In the genomic region with DNA sequence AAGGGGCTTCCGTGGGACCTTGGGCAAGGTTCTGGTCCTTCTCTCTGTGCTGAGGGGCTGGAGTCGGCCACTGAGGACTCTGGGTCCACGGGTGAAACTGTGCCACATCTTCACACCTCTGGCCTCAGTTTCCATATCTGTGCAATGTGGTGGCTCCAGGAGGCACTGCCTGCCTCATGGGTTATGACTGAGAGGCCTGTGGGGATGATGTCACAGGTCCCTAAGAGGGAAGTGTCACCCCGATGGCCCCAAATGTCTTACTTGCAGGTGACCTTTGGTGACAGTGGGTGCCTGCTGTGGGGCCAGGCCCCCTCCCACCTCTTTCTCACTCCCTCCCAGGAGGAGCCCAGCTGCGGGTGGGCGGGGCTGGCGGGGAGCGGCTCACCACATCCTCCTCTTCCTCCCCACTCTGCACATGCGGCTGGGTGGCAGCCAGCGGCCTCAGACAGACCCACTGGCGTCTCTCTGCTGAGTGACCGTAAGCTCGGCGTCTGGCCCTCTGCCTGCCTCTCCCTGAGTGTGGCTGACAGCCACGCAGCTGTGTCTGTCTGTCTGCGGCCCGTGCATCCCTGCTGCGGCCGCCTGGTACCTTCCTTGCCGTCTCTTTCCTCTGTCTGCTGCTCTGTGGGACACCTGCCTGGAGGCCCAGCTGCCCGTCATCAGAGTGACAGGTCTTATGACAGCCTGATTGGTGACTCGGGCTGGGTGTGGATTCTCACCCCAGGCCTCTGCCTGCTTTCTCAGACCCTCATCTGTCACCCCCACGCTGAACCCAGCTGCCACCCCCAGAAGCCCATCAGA, we compare ENCODE assay signal across 9 cellular contexts. TPM values are rescaled to one million over a fixed set of nuclear protein-coding genes. Genes with fewer than 3 reads are reported as not detected.
DNase-seq lines count a peak whose midpoint lies in the region; ATAC-seq and TF ChIP-seq lines count a peak whose summit lies in the region.
"Had no signal": no experiment of that assay in that cellular context is flagged by ENCODE, and none has a peak within 500 bp of the region (broad histone marks: within the 10 kb centered on the region; RNA-seq: fewer than 3 reads in every experiment).

Gene IL21R (plus strand): TSS at position 407 of the 801 bp plus-strand sequence. CDS start 27,898 bp downstream, outside the sequence.

- peak; percentile 66 for ATAC-seq in GM18498 (IDR thresholded peaks at IDR 0.05; ENCODE audit: unreplicated experiment)
- ATAC-seq in HG02571 (IDR thresholded peaks at IDR 0.05; ENCODE audit: unreplicated experiment) = peak; percentile 47
- peak; percentile 78 for ATAC-seq in effector memory CD8-positive, alpha-beta T cell (replicated peaks)
- ATAC-seq in psoas muscle = peak; percentile 46 to 81 (median 53)

- no peaks in the 10 kb centered on the region for H3K27me3 Mint-ChIP-seq in effector memory CD8-positive, alpha-beta T cell

- H3K4me3 Mint-ChIP-seq in effector memory CD8-positive, alpha-beta T cell = peak within 1 kb of the TSS; percentile 95 to 97

- no peaks in the 10 kb centered on the region for H3K9me3 ChIP-seq in psoas muscle

- H3K9me3 Mint-ChIP-seq in effector memory CD8-positive, alpha-beta T cell = no peaks in the 10 kb centered on the region

- no peaks in the 10 kb centered on the region for H3K4me1 ChIP-seq in psoas muscle

- H3K27ac ChIP-seq in psoas muscle = no peak within 1 kb of the TSS
- H3K27ac ChIP-seq: epithelial cell of prostate had no signal

- H3K36me3 ChIP-seq in psoas muscle (ENCODE audit: insufficient read depth in 1 of 2, low read depth in 1 of 2) = no peaks in the 10 kb centered on the region

- peaks cover 0 to 27% (median 0%) of the 10 kb centered on the region in 3 donors for H3K27me3 ChIP-seq in psoas muscle (ENCODE audit: insufficient read depth in 3 of 3, low read length in 2 of 3)

- H3K4me3 ChIP-seq in psoas muscle = peak within 1 kb of the TSS; percentile 22

- WGBS in psoas muscle, 3 donors = 9 to 10% (median 9%) methylated on average over 17 to 23 of the region's 23 CpGs

- H3K36me3 Mint-ChIP-seq in effector memory CD8-positive, alpha-beta T cell (ENCODE audit: insufficient read depth) = peaks cover 54% of the 10 kb centered on the region

- H3K27ac Mint-ChIP-seq in effector memory CD8-positive, alpha-beta T cell = peak within 1 kb of the TSS; percentile 99

- intact Hi-C loops in psoas muscle (cut with DNase I) = no loop called here

- no peak for TF ChIP-seq CTCF in psoas muscle (IDR thresholded peaks at IDR 0.05)

- peaks cover 58% of the 10 kb centered on the region in 2 donors for H3K4me1 Mint-ChIP-seq in effector memory CD8-positive, alpha-beta T cell (ENCODE audit: low read depth in 2 of 2)

- DNase-seq in NCI-H2029 (lab: John Stamatoyannopoulos, UW) (peak; percentile 33), psoas muscle (peak; percentile 66 to 76), GM19238 (ENCODE audit: insufficient read length, low spot score) (no peak), NCI-H1694 treated with DMSO at 0.1 percent for 48 hours (lab: John Stamatoyannopoulos, UW) (no peak)
- DNase-seq in activated CD4-positive, alpha-beta T cell treated with anti-CD3 and anti-CD28 coated beads, Interleukin-2, amount 50 U/mL, for 4 hours = peak; percentile 81 to 85
- DNase-seq in effector memory CD8-positive, alpha-beta T cell = peak; percentile 85 to 90 (median 86)

RNA-seq across cellular contexts. Expression of gene IL21R, which starts in this region (rescaled TPM):
- under 1 TPM in 3 of 4 donors, not detected in 1; 0.08 to 0.15 (median 0.12) TPM for total RNA-seq in psoas muscle
- polyA plus RNA-seq in psoas muscle = under 1 TPM in 2 of 3 donors, not detected in 1; 0.01 to 0.05 TPM

Comparison
In these comparisons a context has a peak if more than half of its experiments do, and no peak if none do; other contexts are left out.
1. Peak in DNase-seq, ATAC-seq and H3K4me3 ChIP-seq in psoas muscle; RNA of the gene not detected or under 1 TPM.
2. DNase-seq: peak in NCI-H2029 (single experiment), activated CD4-positive, alpha-beta T cell treated with anti-CD3 and anti-CD28 coated beads, Interleukin-2, amount 50 U/mL, for 4 hours (2 of 2) and effector memory CD8-positive, alpha-beta T cell (3 of 3); none in GM19238 (single experiment) and NCI-H1694 treated with DMSO at 0.1 percent for 48 hours (single experiment).
3. Peak in every context shown above with its lines, with median percentiles within 50 percentile points of each other: ATAC-seq.